10 cellular contexts compared by ENCODE assay signal in the genomic region with DNA sequence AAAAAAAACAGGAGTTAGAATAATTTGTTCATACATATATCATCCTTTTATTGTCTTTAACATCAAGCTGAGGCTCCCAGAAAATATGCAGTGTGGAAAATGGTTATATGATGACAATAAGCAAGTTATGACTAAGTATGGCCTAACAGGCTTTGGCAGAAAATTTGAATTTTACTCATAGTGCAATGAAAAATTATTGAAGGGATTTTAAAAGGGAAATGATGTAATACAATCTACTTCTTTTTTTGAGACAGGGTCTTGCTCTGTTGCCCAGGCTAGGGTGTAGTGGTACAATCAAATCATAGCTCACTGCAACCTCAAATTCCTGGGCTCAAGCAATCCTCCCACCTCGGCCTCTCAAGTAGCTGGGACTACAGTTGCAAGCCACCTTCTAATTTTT.
DNase-seq lines count a peak whose midpoint lies in the region; ATAC-seq, FAIRE-seq and TF ChIP-seq lines count a peak whose summit lies in the region.
"Had no signal": no experiment of that assay in that cellular context is flagged by ENCODE, and none has a peak within 500 bp of the region (broad histone marks: within the 10 kb centered on the region; RNA-seq: fewer than 3 reads in every experiment).

No MANE protein-coding gene starts in this region.

- H3K4me3 ChIP-seq in ACC112 (ENCODE audit: low read depth, low read length), result no peak overlapping the region
- no peak overlapping the region for H3K4me3 ChIP-seq in GM12878
- H3K4me3 ChIP-seq: gastrocnemius medialis had no signal

- H3K36me3 ChIP-seq in ACC112 (ENCODE audit: insufficient read depth, low read length), result no peaks in the 10 kb centered on the region
- H3K36me3 ChIP-seq in GM12878 (ENCODE audit: control insufficient read depth in 2 of 2, insufficient read depth in 2 of 2, low read length in 1 of 2), result peaks cover 0 to 7% of the 10 kb centered on the region in 2 experiments; a peak in 1 of 4 replicates

- DNase-seq in GM12878 (ENCODE audit: low read depth, low spot score) (no peak), posterior vena cava (ENCODE audit: low spot score) (no peak), anterior cingulate cortex (lab: John Stamatoyannopoulos, UW) (no peak)
- no peak for DNase-seq in activated CD8-positive, alpha-beta memory T cell treated with anti-CD3 and anti-CD28 coated beads, Interleukin-2, amount 50 U/mL, for 4 hours
- DNase-seq in activated CD4-positive, alpha-beta T cell treated with anti-CD3 and anti-CD28 coated beads for 4 hours, result no peak
- DNase-seq: gastrocnemius medialis, small intestine had no signal

- TF ChIP-seq POLR2A in GM12878 (IDR thresholded peaks at IDR 0.05; ENCODE audit: low read depth, low read length), result no peak

- no peaks in the 10 kb centered on the region for H3K27me3 ChIP-seq in ACC112 (ENCODE audit: insufficient read depth, low read length)
- H3K27me3 ChIP-seq in GM12878 (replicated peaks in 1 of 2; ENCODE audit: control insufficient read depth in 2 of 2, insufficient read depth in 2 of 2, low read length in 1 of 2), result no peaks in the 10 kb centered on the region
- H3K27me3 ChIP-seq: gastrocnemius medialis had no signal

- H2AFZ ChIP-seq in ACC112 (ENCODE audit: low read length, unreplicated experiment) (no peak overlapping the region), GM12878 (ENCODE audit: control insufficient read depth, low read depth, low read length) (no peak overlapping the region)

- no peaks in the 10 kb centered on the region for H3K79me2 ChIP-seq in ACC112 (ENCODE audit: control insufficient read depth, insufficient read depth, low read length, unreplicated experiment)
- H3K79me2 ChIP-seq in GM12878 (ENCODE audit: control insufficient read depth, insufficient read depth, low read length), result no peaks in the 10 kb centered on the region

- H3K9me3 ChIP-seq in GM12878 (replicated peaks; ENCODE audit: control insufficient read depth, insufficient read depth, low read length), result no peaks in the 10 kb centered on the region
- H3K9me3 ChIP-seq: gastrocnemius medialis had no signal

- H3K4me1 ChIP-seq in ACC112 (ENCODE audit: control insufficient read depth, insufficient read depth, low read length, unreplicated experiment) (peaks cover 13% of the 10 kb centered on the region), GM12878 (ENCODE audit: control insufficient read depth, insufficient read depth, low read length) (peaks cover 14% of the 10 kb centered on the region)
- H3K4me1 ChIP-seq: gastrocnemius medialis had no signal

- no peaks in the 10 kb centered on the region for H4K20me1 ChIP-seq in GM12878 (ENCODE audit: control insufficient read depth, insufficient read depth)

- TF ChIP-seq EP300 in GM12878 (IDR thresholded peaks at IDR 0.05; ENCODE audit: borderline replicate concordance in 1 of 2, control insufficient read depth in 1 of 2, low read depth in 2 of 2, low read length in 2 of 2), result no peak

- RAD21 ChIA-PET in GM12878 (lab: Charles Lee; ENCODE audit: unreplicated experiment), result interaction anchor here (0.6 to 5.2 kb wide), 9 partner anchors 7 to 236 kb away, joined by 3 to 50 read pairs (median 3); partner anchors contain the start of gene CEP70

- peak overlapping the region; percentile 62 for H3K27ac ChIP-seq in ACC112 (ENCODE audit: low read depth, low read length)
- H3K27ac ChIP-seq in GM12878 (ENCODE audit: control insufficient read depth, insufficient read depth), result peak overlapping the region; percentile 53; the same call in 1 of the 2 replicates
- H3K27ac ChIP-seq: gastrocnemius medialis had no signal

- TF ChIP-seq RAD21 in GM12878 (IDR thresholded peaks at IDR 0.05; ENCODE audit: insufficient read depth, low read depth, low read length), result no peak

- WGBS in GM12878 (ENCODE audit: insufficient coverage, insufficient replicate concordance, low lambda C conversion rate, missing lambda C conversion rate), result 72% methylated on average over 1 of the region's 1 CpG

- peak; percentile 3 for ATAC-seq in GM19372 (IDR thresholded peaks at IDR 0.05; ENCODE audit: low read depth, unreplicated experiment)
- peak; percentile 17 for ATAC-seq in HG03103 (IDR thresholded peaks at IDR 0.05; ENCODE audit: low read depth, unreplicated experiment)
- ATAC-seq in GM12878, result peak; percentile 55
- ATAC-seq: gastrocnemius medialis had no signal

- BruUV-seq in GM12878 (replicated peaks; lab: Mats Ljungman, UMichigan), result no TSS peak

- FAIRE-seq in GM12878 (lab: Jason Lieb, UNC), result no peak
- FAIRE-seq: small intestine had no signal

- no peak for TF ChIP-seq CTCF in GM12878 (IDR thresholded peaks at IDR 0.05 in 2 of 3, conservative IDR thresholded peaks at IDR 0.05 in 1 of 3; ENCODE audit: control insufficient read depth in 2 of 3, extremely low read depth in 1 of 3, insufficient read depth in 1 of 3, low read depth in 3 of 3, low read length in 3 of 3)

- no peak overlapping the region for H3K9ac ChIP-seq in GM12878 (ENCODE audit: control insufficient read depth, insufficient read depth, low read length)

- intact Hi-C loops in GM12878 (cut with micrococcal nuclease; ENCODE audit: unreplicated experiment), result loop anchor here (2.0 kb wide), 1 partner anchor 92 kb away; the partner anchor contains the start of gene CEP70
- intact Hi-C loops in posterior vena cava (cut with DNase I), result no loop called here

- POLR2A ChIA-PET in GM12878 (lab: Charles Lee), result interaction anchor here (0.6 to 1.7 kb wide), 5 partner anchors 41 to 204 kb away, joined by 3 to 6 read pairs (median 4); no protein-coding TSS in a partner anchor

- peak overlapping the region; percentile 25; the same call in 1 of the 2 replicates for H3K4me2 ChIP-seq in GM12878 (ENCODE audit: control insufficient read depth, insufficient read depth)

- CTCF ChIA-PET in GM12878 (lab: Yijun Ruan, JAX), result interaction anchor here (0.7 to 5.3 kb wide), 9 partner anchors 8 to 235 kb away, joined by 3 to 39 read pairs (median 7); partner anchors contain the start of gene CEP70

- SMC1A ChIA-PET in GM12878 (lab: Charles Lee; ENCODE audit: uncharacterized antibody, unreplicated experiment), result interaction anchor here (0.5 to 4.6 kb wide), 21 partner anchors 8 to 1138 kb away, joined by 3 to 32 read pairs (median 4); partner anchors contain the start of gene CEP70

- in situ Hi-C loops in GM12878 (cut with MboI), result no loop called here

TF ChIP-seq in GM12878, 131 proteins besides CTCF, POLR2A, EP300 and RAD21:
- no peak for TF ChIP-seq ZBED1 (IDR thresholded peaks at IDR 0.05; ENCODE audit: borderline replicate concordance)
- peak; percentile 86 for TF ChIP-seq JUNB (IDR thresholded peaks at IDR 0.05)
- no peak for TF ChIP-seq RELA (IDR thresholded peaks at IDR 0.05; ENCODE audit: borderline replicate concordance, partially characterized antibody)
- TF ChIP-seq, protein P1, sequence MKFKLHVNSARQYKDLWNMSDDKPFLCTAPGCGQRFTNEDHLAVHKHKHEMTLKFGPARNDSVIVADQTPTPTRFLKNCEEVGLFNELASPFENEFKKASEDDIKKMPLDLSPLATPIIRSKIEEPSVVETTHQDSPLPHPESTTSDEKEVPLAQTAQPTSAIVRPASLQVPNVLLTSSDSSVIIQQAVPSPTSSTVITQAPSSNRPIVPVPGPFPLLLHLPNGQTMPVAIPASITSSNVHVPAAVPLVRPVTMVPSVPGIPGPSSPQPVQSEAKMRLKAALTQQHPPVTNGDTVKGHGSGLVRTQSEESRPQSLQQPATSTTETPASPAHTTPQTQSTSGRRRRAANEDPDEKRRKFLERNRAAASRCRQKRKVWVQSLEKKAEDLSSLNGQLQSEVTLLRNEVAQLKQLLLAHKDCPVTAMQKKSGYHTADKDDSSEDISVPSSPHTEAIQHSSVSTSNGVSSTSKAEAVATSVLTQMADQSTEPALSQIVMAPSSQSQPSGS (IDR thresholded peaks at IDR 0.05; ENCODE audit: low read length), result peak; percentile 63; the same call in 1 of the 2 replicates
- TF ChIP-seq CEBPB (IDR thresholded peaks at IDR 0.05; ENCODE audit: borderline replicate concordance in 1 of 2, low read depth in 2 of 2, low read length in 2 of 2), result no peak
- 0 out of 2 replicates have a peak, but pooled peaks have one; percentile 9 for TF ChIP-seq MTA3 (IDR thresholded peaks at IDR 0.05; ENCODE audit: borderline replicate concordance, low read length)
- TF ChIP-seq ATF7 (IDR thresholded peaks at IDR 0.05; ENCODE audit: low read depth), result peak; percentile 49
- peak; percentile 20; the same call in 1 of the 2 replicates for TF ChIP-seq CREM (IDR thresholded peaks at IDR 0.05; ENCODE audit: low read depth)
- no peak for TF ChIP-seq HSF1 (IDR thresholded peaks at IDR 0.05; ENCODE audit: low read depth, low read length)

Comparison
In these comparisons a context has a peak if more than half of its experiments do, and no peak if none do; other contexts are left out.
1. ATAC-seq: peak in every context shown above with its lines; median percentile 55 in GM12878; 17 in HG03103; 3 in GM19372.